Comparison of ENCODE assay signal across 8 cellular contexts in genomic region chr5:168579206-168579986, GRCh38. TPM values are rescaled to one million over a fixed set of nuclear protein-coding genes. Genes with fewer than 3 reads are reported as not detected.
DNase-seq lines count a peak whose midpoint lies in the region; ATAC-seq, FAIRE-seq and TF ChIP-seq lines count a peak whose summit lies in the region.

Gene PANK3, minus strand, starts transcription at chr5:168579368. Its CDS starts 85 bp downstream, at chr5:168579283.

- H3K4me3 ChIP-seq in choroid plexus epithelial cell (ENCODE audit: low read depth, low read length) (peak within 1 kb of the TSS; percentile 92), kidney (ENCODE audit: low read length in 2 of 2) (peak within 1 kb of the TSS; percentile 68 to 90)

- peak; percentile 97 for FAIRE-seq in kidney (lab: Jason Lieb, UNC)

- TF ChIP-seq CTCF in choroid plexus epithelial cell (conservative IDR thresholded peaks at IDR 0.05; ENCODE audit: low read depth, low read length) (no peak), kidney (IDR thresholded peaks at IDR 0.05; ENCODE audit: borderline replicate concordance, extremely low read depth, insufficient read depth) (no peak)

- peaks cover 0 to 7% of the 10 kb centered on the region in 2 donors for H3K4me1 ChIP-seq in kidney (ENCODE audit: control insufficient read depth in 1 of 2, insufficient read depth in 1 of 2, low read depth in 1 of 2, low read length in 2 of 2)

- no peaks in the 10 kb centered on the region for H3K27me3 Mint-ChIP-seq in activated CD4-positive, alpha-beta T cell treated with anti-CD3 and anti-CD28 coated beads for 36 hours

- peak within 1 kb of the TSS; percentile 77 to 92 for H3K27ac ChIP-seq in kidney (ENCODE audit: low read depth in 2 of 2, low read length in 2 of 2)

- H3K36me3 Mint-ChIP-seq in activated CD4-positive, alpha-beta T cell treated with anti-CD3 and anti-CD28 coated beads for 36 hours (ENCODE audit: low read depth), result peaks cover 24% of the 10 kb centered on the region

- peak within 1 kb of the TSS; percentile 99 for H3K27ac Mint-ChIP-seq in activated CD4-positive, alpha-beta T cell treated with anti-CD3 and anti-CD28 coated beads for 36 hours

- no peaks in the 10 kb centered on the region for H3K36me3 ChIP-seq in kidney (ENCODE audit: control insufficient read depth in 1 of 2, insufficient read depth in 2 of 2, low read length in 2 of 2)

- peaks cover 34% of the 10 kb centered on the region for H3K4me1 Mint-ChIP-seq in activated CD4-positive, alpha-beta T cell treated with anti-CD3 and anti-CD28 coated beads for 36 hours

- intact Hi-C loops in activated CD4-positive, alpha-beta T cell treated with anti-CD3 and anti-CD28 coated beads for 36 hours (cut with DNase I, micrococcal nuclease), result loop anchor here (1.0 to 5.0 kb wide), 7 partner anchors 29 to 1225 kb away; partner anchors contain the start of genes RARS1 (in 2 of the 2) and SPDL1 (in 2 of the 2)
- intact Hi-C loops in kidney (cut with DNase I), result no loop called here

- DNase-seq in Ammon's horn (ENCODE audit: low spot score) (peak; percentile 100), GM19238 (ENCODE audit: insufficient read length, low spot score) (peak; percentile 95), NCI-H524 (lab: John Stamatoyannopoulos, UW) (peak; percentile 96 to 98), choroid plexus epithelial cell (ENCODE audit: low read depth) (peak; percentile 100), kidney (peak; percentile 100)
- DNase-seq in activated CD4-positive, alpha-beta T cell treated with anti-CD3 and anti-CD28 coated beads for 36 hours, result peak; percentile 98
- DNase-seq in stimulated activated CD4-positive, alpha-beta T cell treated with anti-CD3 and anti-CD28 coated beads, Interleukin-15, amount 100 ng/mL, for 24 hours, result peak; percentile 98

- H3K4me3 Mint-ChIP-seq in activated CD4-positive, alpha-beta T cell treated with anti-CD3 and anti-CD28 coated beads for 36 hours, result peak within 1 kb of the TSS; percentile 91

- no peaks in the 10 kb centered on the region for H3K9me3 ChIP-seq in kidney (ENCODE audit: control insufficient read depth in 1 of 2, low read length in 2 of 2)

- H3K9me3 Mint-ChIP-seq in activated CD4-positive, alpha-beta T cell treated with anti-CD3 and anti-CD28 coated beads for 36 hours (ENCODE audit: low read depth), result no peaks in the 10 kb centered on the region

- ATAC-seq in HG03442 (IDR thresholded peaks at IDR 0.05; ENCODE audit: unreplicated experiment), result peak; percentile 91
- peak; percentile 98 for ATAC-seq in activated CD4-positive, alpha-beta T cell treated with anti-CD3 and anti-CD28 coated beads for 36 hours

- POLR2A ChIA-PET in activated CD4-positive, alpha-beta T cell treated with anti-CD3 and anti-CD28 coated beads for 36 hours (lab: Charles Lee), result interaction anchor here (1.0 kb wide), 1 partner anchor 93 kb away, joined by 4 read pairs; the partner anchor contains the start of gene RARS1

- CTCF ChIA-PET in activated CD4-positive, alpha-beta T cell treated with anti-CD3 and anti-CD28 coated beads for 36 hours (lab: Charles Lee), result interaction anchor here (1.4 kb wide), 1 partner anchor 92 kb away, joined by 4 read pairs; no protein-coding TSS in a partner anchor

- peak within 1 kb of the TSS; percentile 30 to 93 for H3K9ac ChIP-seq in kidney (ENCODE audit: low read length in 2 of 2)

RNA-seq across cellular contexts. Expression of gene PANK3, which starts in this region (rescaled TPM):
- total RNA-seq in activated CD4-positive, alpha-beta T cell treated with anti-CD3 and anti-CD28 coated beads for 36 hours, result 10 to 100 TPM; 33.8 to 56.2 TPM
- 36.9 TPM for total RNA-seq in kidney
- 7.7 TPM for polyA plus RNA-seq in kidney (ENCODE audit: insufficient read depth, low read depth, low replicate concordance)

Comparison
In these comparisons a context has a peak if more than half of its experiments do, and no peak if none do; other contexts are left out.
1. Peak in every context shown above with its lines: DNase-seq, ATAC-seq, H3K4me3 ChIP-seq and H3K27ac ChIP-seq.